In genomic region chr5:142309747-142310318, GRCh38 we compare ENCODE assay signal across 3 cellular contexts.
TF ChIP-seq lines count a peak whose summit lies in the region.

No MANE protein-coding gene starts in this region.

TF ChIP-seq in HCT116, 20 proteins besides CTCF, POLR2A, EP300 and RAD21:
- 0 out of 2 replicates have a peak, but pooled peaks have one; percentile 5 for TF ChIP-seq FOSL1 (IDR thresholded peaks at IDR 0.05; ENCODE audit: low read depth)
- no peak for TF ChIP-seq MAX (IDR thresholded peaks at IDR 0.05)
- TF ChIP-seq POLR2AphosphoS5 (IDR thresholded peaks at IDR 0.05; ENCODE audit: low read depth, low read length), result peak; percentile 49

TF ChIP-seq in PFSK-1, 5 proteins besides CTCF, POLR2A, EP300 and RAD21:
- TF ChIP-seq REST (IDR thresholded peaks at IDR 0.05; ENCODE audit: insufficient read depth in 1 of 2, low read depth in 2 of 2, low read length in 2 of 2) (no peak), POLR2AphosphoS5 (IDR thresholded peaks at IDR 0.05; ENCODE audit: low read depth, low read length) (peak; percentile 30)
TF ChIP-seq in PFSK-1: peak in this region for 1.

TF ChIP-seq in H1, 55 proteins besides CTCF, POLR2A, EP300 and RAD21:
- TF ChIP-seq POLR2AphosphoS5 (IDR thresholded peaks at IDR 0.05; ENCODE audit: low read depth, low read length) (peak; percentile 51; the same call in 1 of the 2 replicates), JUN (IDR thresholded peaks at IDR 0.05; ENCODE audit: low read depth, low read length) (no peak), CEBPB (IDR thresholded peaks at IDR 0.05; ENCODE audit: low read depth, low read length) (no peak), SIRT6 (IDR thresholded peaks at IDR 0.05; ENCODE audit: low read length) (no peak), POU5F1 (IDR thresholded peaks at IDR 0.05; ENCODE audit: low read depth, low read length) (no peak), YY1 (IDR thresholded peaks at IDR 0.05; ENCODE audit: low read depth, low read length) (no peak), BCL11A (IDR thresholded peaks at IDR 0.05; ENCODE audit: low read depth in 2 of 2, low read length in 2 of 2) (no peak)
